8 cellular contexts compared by ENCODE assay signal in genomic region chr17:28041068-28041843, GRCh38. TPM values are rescaled to one million over a fixed set of nuclear protein-coding genes. Genes with fewer than 3 reads are reported as not detected.
A peak's percentile ranks its signal among the peaks of the same experiment; 100 is the strongest.
DNase-seq lines count a peak whose midpoint lies in the region; ATAC-seq, FAIRE-seq and TF ChIP-seq lines count a peak whose summit lies in the region.

No MANE protein-coding gene starts in this region.

- H3K36me3 Mint-ChIP-seq in Caco-2 (ENCODE audit: insufficient read depth, unreplicated experiment) (peaks cover 30% of the 10 kb centered on the region), memory B cell (no peaks in the 10 kb centered on the region)
- peaks cover 26% of the 10 kb centered on the region for H3K36me3 Mint-ChIP-seq in activated CD8-positive, alpha-beta memory T cell treated with anti-CD3 and anti-CD28 coated beads, Interleukin-2, amount 10 ng/mL, durations not matched to agents 7 days and 5 days

- H4K5ac ChIP-seq in H1 (ENCODE audit: insufficient read length, low read depth, low read length): no peak overlapping the region

- POLR2A ChIA-PET in Caco-2 (lab: Charles Lee): interaction anchor here (0.5 to 2.3 kb wide), 37 partner anchors 9 to 513 kb away, joined by 3 to 25 read pairs (median 5); partner anchors contain the start of genes IFT20, POLDIP2, TNFAIP1 and VTN
- POLR2A ChIA-PET in H1 (lab: Charles Lee; ENCODE audit: partially characterized antibody): interaction anchor here (1.0 to 1.2 kb wide), 2 partner anchors 10 to 52 kb away, joined by 5 read pairs; no protein-coding TSS in a partner anchor

- H4K91ac ChIP-seq in H1 (replicated peaks; ENCODE audit: insufficient read length, low read length): no peak overlapping the region

- H4K20me1 ChIP-seq in H1 (replicated peaks in 1 of 2; ENCODE audit: control insufficient read depth in 1 of 2, insufficient read depth in 2 of 2, low read length in 2 of 2): peaks cover 2 to 5% of the 10 kb centered on the region in 2 experiments

- H4K8ac ChIP-seq in H1 (ENCODE audit: extremely low read depth, insufficient read depth, low read length): no peak overlapping the region

- TF ChIP-seq CTCF in Caco-2 (IDR thresholded peaks at IDR 0.05; ENCODE audit: insufficient read depth in 1 of 2, low read depth in 1 of 2, low read length in 1 of 2, severe bottlenecking in 1 of 2, unreplicated experiment in 1 of 2) (no peak), H1 (IDR thresholded peaks at IDR 0.05; ENCODE audit: control extremely low read depth in 1 of 3, insufficient read depth in 1 of 3, low read depth in 1 of 3, low read length in 3 of 3) (no peak)

- TF ChIP-seq RAD21 in H1 (IDR thresholded peaks at IDR 0.05 in 1 of 2, conservative IDR thresholded peaks at IDR 0.05 in 1 of 2; ENCODE audit: low read depth in 2 of 2, low read length in 2 of 2): no peak

- ATAC-seq in GM21381 (IDR thresholded peaks at IDR 0.05; ENCODE audit: unreplicated experiment): peak; percentile 90
- ATAC-seq in activated CD8-positive, alpha-beta memory T cell treated with anti-CD3 and anti-CD28 coated beads, Interleukin-2, amount 10 ng/mL, durations not matched to agents 7 days and 5 days: peak; percentile 97
- peak; percentile 89 for ATAC-seq in memory B cell (ENCODE audit: low read depth)

- H3K14ac ChIP-seq in H1 (ENCODE audit: insufficient read length): no peak overlapping the region

- H2BK5ac ChIP-seq in H1 (ENCODE audit: low read depth, low read length): no peak overlapping the region

- H3K79me2 ChIP-seq in H1 (ENCODE audit: control insufficient read depth in 1 of 2, insufficient read depth in 2 of 2, low read length in 2 of 2): peaks cover 17 to 43% of the 10 kb centered on the region in 2 experiments

- BruUV-seq in Caco-2 (replicated peaks; lab: Mats Ljungman, UMichigan): no TSS peak

- H3K27me3 Mint-ChIP-seq in Caco-2 (ENCODE audit: insufficient read depth, unreplicated experiment) (no peaks in the 10 kb centered on the region), memory B cell (peaks cover 2% of the 10 kb centered on the region)
- H3K27me3 Mint-ChIP-seq in activated CD8-positive, alpha-beta memory T cell treated with anti-CD3 and anti-CD28 coated beads, Interleukin-2, amount 10 ng/mL, durations not matched to agents 7 days and 5 days: peaks cover 4% of the 10 kb centered on the region

- H2AK5ac ChIP-seq in H1 (ENCODE audit: low read depth, low read length): no peak overlapping the region

- H3K23me2 ChIP-seq in H1 (ENCODE audit: low read depth, low read length): peaks cover 7% of the 10 kb centered on the region; the same call in 1 of the 2 replicates

- TF ChIP-seq EP300 in H1 (IDR thresholded peaks at IDR 0.05; ENCODE audit: borderline replicate concordance in 1 of 2, low read depth in 2 of 2, low read length in 2 of 2): no peak

- DNase-seq in Caco-2: peak; percentile 100
- DNase-seq in HTR-8/SVneo (ENCODE audit: insufficient read length, low spot score): peak; percentile 99
- DNase-seq in NOMO-1 treated with DMSO at 0.1 percent for 48 hours (lab: John Stamatoyannopoulos, UW; ENCODE audit: unreplicated experiment): peak; percentile 99
- DNase-seq in activated CD8-positive, alpha-beta memory T cell treated with anti-CD3 and anti-CD28 coated beads, Interleukin-2, amount 10 ng/mL, durations not matched to agents 7 days and 5 days: peak; percentile 100
- peak; percentile 98 to 99 for DNase-seq in H1 (ENCODE audit: low read depth in 1 of 2, low spot score in 2 of 2)
- DNase-seq in memory B cell (ENCODE audit: low spot score in 2 of 2): peak; percentile 95 to 99
- peak; percentile 97 for DNase-seq in stimulated activated CD8-positive, alpha-beta memory T cell treated with anti-CD3 and anti-CD28 coated beads, Interleukin-12 subunit alpha, Interleukin-12 subunit beta, amount 100 ng/mL, for 24 hours (ENCODE audit: extremely low read depth)

- H3K4me3 Mint-ChIP-seq in Caco-2 (ENCODE audit: unreplicated experiment) (peak overlapping the region; percentile 99), memory B cell (peak overlapping the region; percentile 91)
- peak overlapping the region; percentile 76 for H3K4me3 Mint-ChIP-seq in activated CD8-positive, alpha-beta memory T cell treated with anti-CD3 and anti-CD28 coated beads, Interleukin-2, amount 10 ng/mL, durations not matched to agents 7 days and 5 days

- H3K79me1 ChIP-seq in H1 (ENCODE audit: low read depth, low read length): peaks cover 2% of the 10 kb centered on the region; the same call in 1 of the 2 replicates

- H2AFZ ChIP-seq in H1 (ENCODE audit: low read length): no peak overlapping the region; the same call in 1 of the 2 replicates

- H3K9me3 Mint-ChIP-seq in Caco-2 (ENCODE audit: unreplicated experiment) (no peaks in the 10 kb centered on the region), memory B cell (peaks cover 3% of the 10 kb centered on the region)
- no peaks in the 10 kb centered on the region for H3K9me3 Mint-ChIP-seq in activated CD8-positive, alpha-beta memory T cell treated with anti-CD3 and anti-CD28 coated beads, Interleukin-2, amount 10 ng/mL, durations not matched to agents 7 days and 5 days (ENCODE audit: low read depth)

- H3K9me3 ChIP-seq in Caco-2: peaks cover 4% of the 10 kb centered on the region; the same call in 1 of the 2 replicates
- no peaks in the 10 kb centered on the region for H3K9me3 ChIP-seq in H1 (ENCODE audit: insufficient read depth in 2 of 2, low read depth in 1 of 2, low read length in 1 of 2)

- no peak overlapping the region for H2BK15ac ChIP-seq in H1 (ENCODE audit: low read length)

- no peak overlapping the region for H3K4ac ChIP-seq in H1 (replicated peaks; ENCODE audit: insufficient read length, low read depth, low read length)

- H3K27ac ChIP-seq in H1 (ENCODE audit: low read depth, low read length): no peak overlapping the region

- H3K23ac ChIP-seq in H1 (ENCODE audit: insufficient read length): no peak overlapping the region

- H3K27me3 ChIP-seq in Caco-2 (replicated peaks; ENCODE audit: control insufficient read depth, insufficient read depth, low read length) (no peaks in the 10 kb centered on the region), H1 (replicated peaks in 1 of 4; ENCODE audit: control insufficient read depth in 3 of 4, extremely low read depth in 1 of 4, insufficient read depth in 3 of 4, low read length in 3 of 4) (no peaks in the 10 kb centered on the region)

- peak overlapping the region; percentile 93 for H3K27ac Mint-ChIP-seq in Caco-2 (ENCODE audit: unreplicated experiment)
- H3K27ac Mint-ChIP-seq in activated CD8-positive, alpha-beta memory T cell treated with anti-CD3 and anti-CD28 coated beads, Interleukin-2, amount 10 ng/mL, durations not matched to agents 7 days and 5 days: peak overlapping the region; percentile 69
- H3K27ac Mint-ChIP-seq in memory B cell: peak overlapping the region; percentile 88

- H3K4me3 ChIP-seq in Caco-2 (ENCODE audit: low read depth, low read length): peak overlapping the region; percentile 87
- H3K4me3 ChIP-seq in H1 (ENCODE audit: extremely low read depth in 1 of 4, insufficient read depth in 2 of 4, low read depth in 3 of 4, low read length in 4 of 4): peak overlapping the region; percentile 20 to 85 (median 56); a peak in 6 of 8 replicates

- H3K9ac ChIP-seq in H1 (replicated peaks in 1 of 4; ENCODE audit: extremely low read depth in 1 of 4, low read depth in 3 of 4, low read length in 3 of 4): no peak overlapping the region

- H3K36me3 ChIP-seq in Caco-2 (ENCODE audit: control insufficient read depth, insufficient read depth, low read length): peaks cover 5% of the 10 kb centered on the region; the same call in 1 of the 2 replicates
- H3K36me3 ChIP-seq in H1 (ENCODE audit: control insufficient read depth in 2 of 4, insufficient read depth in 4 of 4, low read length in 3 of 4): peaks cover 0 to 15% (median 0%) of the 10 kb centered on the region in 4 experiments; a peak in 1 of 8 replicates

- CTCF ChIA-PET in Caco-2 (lab: Charles Lee): interaction anchor here (0.5 to 1.6 kb wide), 26 partner anchors 9 to 795 kb away, joined by 3 to 15 read pairs (median 4); partner anchors contain the start of genes LYRM9, TMEM97 and VTN
- CTCF ChIA-PET in activated CD8-positive, alpha-beta memory T cell treated with anti-CD3 and anti-CD28 coated beads, Interleukin-2, amount 10 ng/mL, durations not matched to agents 7 days and 5 days (lab: Charles Lee): interaction anchor here (0.7 to 1.2 kb wide), 5 partner anchors 38 to 498 kb away, joined by 3 to 4 read pairs (median 3); partner anchors contain the start of gene LYRM9
- CTCF ChIA-PET in H1 (lab: Charles Lee; ENCODE audit: partially characterized antibody): interaction anchor here (0.8 to 1.2 kb wide), 2 partner anchors 192 to 201 kb away, joined by 3 read pairs; no protein-coding TSS in a partner anchor

- H3K4me2 ChIP-seq in H1 (ENCODE audit: insufficient read depth in 1 of 2, low read depth in 2 of 2, low read length in 2 of 2): peak overlapping the region; percentile 53 to 88

- H3K56ac ChIP-seq in H1 (replicated peaks; ENCODE audit: insufficient read length, low read depth, low read length): no peak overlapping the region

- H3K4me1 ChIP-seq in Caco-2: peaks cover 40% of the 10 kb centered on the region
- peaks cover 0 to 13% (median 7%) of the 10 kb centered on the region in 4 experiments; a peak in 5 of 7 replicates for H3K4me1 ChIP-seq in H1 (replicated peaks in 1 of 4; ENCODE audit: control insufficient read depth in 3 of 4, insufficient read depth in 4 of 4, low read length in 3 of 4)

- FAIRE-seq in HTR-8/SVneo (lab: Jason Lieb, UNC) (peak; percentile 93), H1 (lab: Jason Lieb, UNC) (peak; percentile 98)

- WGBS in H1 (ENCODE audit: extremely low coverage in 1 of 2, insufficient coverage in 1 of 2, insufficient read length in 1 of 2, insufficient replicate concordance in 2 of 2, low coverage in 1 of 2, low lambda C conversion rate in 2 of 2, missing lambda C conversion rate in 1 of 2), 2 experiments: 2% methylated on average over 22 of the region's 43 CpGs; no CpG with 5 or more reads in 1 of the 2 experiments

- H3K4me1 Mint-ChIP-seq in Caco-2 (ENCODE audit: low read depth, unreplicated experiment) (peaks cover 24% of the 10 kb centered on the region), memory B cell (peaks cover 36% of the 10 kb centered on the region)
- peaks cover 48% of the 10 kb centered on the region for H3K4me1 Mint-ChIP-seq in activated CD8-positive, alpha-beta memory T cell treated with anti-CD3 and anti-CD28 coated beads, Interleukin-2, amount 10 ng/mL, durations not matched to agents 7 days and 5 days

- no peak overlapping the region for H3K18ac ChIP-seq in H1 (ENCODE audit: extremely low read depth, low read length)

- H2BK12ac ChIP-seq in H1 (ENCODE audit: low read depth, low read length): no peak overlapping the region

- H2BK20ac ChIP-seq in H1 (ENCODE audit: low read length): no peak overlapping the region

- intact Hi-C loops in Caco-2 (cut with micrococcal nuclease; ENCODE audit: unreplicated experiment): loop anchor here (1.0 to 10.0 kb wide), 11 partner anchors 19 to 296 kb away; partner anchors contain the start of genes IFT20 and TNFAIP1

- TF ChIP-seq POLR2A in H1 (IDR thresholded peaks at IDR 0.05; ENCODE audit: control extremely low read depth in 1 of 2, low read depth in 2 of 2, low read length in 2 of 2): peak in 1 of 2 experiments; percentile 63; a peak in 2 of 3 replicates

- H2BK120ac ChIP-seq in H1 (replicated peaks; ENCODE audit: low read depth, low read length): no peak overlapping the region

RNA-seq across cellular contexts. Expression of gene NLK, which starts 1.2 kb away (rescaled TPM):
- total RNA-seq in Caco-2 (2022): 84.5 and 87.3 TPM in 2 replicates
- total RNA-seq in activated CD8-positive, alpha-beta memory T cell treated with anti-CD3 and anti-CD28 coated beads, Interleukin-2, amount 10 ng/mL, durations not matched to agents 7 days and 5 days: 10 to 100 TPM; 13.1 to 16.1 TPM
- 47.0 and 49.9 TPM in 2 replicates for total RNA-seq in H1 (2021; fragmentation: NEBNext Ultra II Directional; extraction: Animal tissue kit (Norgen Biotek cat#: 25700))
- polyA plus RNA-seq in H1 (2011; rRNA removed): 30.5 and 30.8 TPM in 2 replicates
- polyA plus RNA-seq in H1 (2011; cell fraction: cytosol; rRNA removed): 30.2 TPM
- polyA plus RNA-seq in H1 (2011; cell fraction: nucleus; rRNA removed): 97.7 TPM
- 23.6 to 37.1 TPM (median 26.1 TPM) in 4 replicates for polyA plus RNA-seq in H1 (2012, experiment 1 of 2)
- polyA plus RNA-seq in H1 (2012, experiment 2 of 2): 6.1 TPM
- 43.2 TPM for polyA plus RNA-seq in H1 (2013, experiment 1 of 2)
- 39.6 TPM for polyA plus RNA-seq in H1 (2013, experiment 2 of 2)
- 116 and 123 TPM in 2 replicates for polyA minus RNA-seq in H1 (2011; rRNA and poly(A)+ RNA removed)
- polyA minus RNA-seq in H1 (2011; cell fraction: cytosol; rRNA and poly(A)+ RNA removed): 41.7 TPM
- polyA minus RNA-seq in H1 (2011; cell fraction: nucleus; rRNA and poly(A)+ RNA removed): 173 TPM
